ENCODE assay signal across 36 cellular contexts in the genomic region with DNA sequence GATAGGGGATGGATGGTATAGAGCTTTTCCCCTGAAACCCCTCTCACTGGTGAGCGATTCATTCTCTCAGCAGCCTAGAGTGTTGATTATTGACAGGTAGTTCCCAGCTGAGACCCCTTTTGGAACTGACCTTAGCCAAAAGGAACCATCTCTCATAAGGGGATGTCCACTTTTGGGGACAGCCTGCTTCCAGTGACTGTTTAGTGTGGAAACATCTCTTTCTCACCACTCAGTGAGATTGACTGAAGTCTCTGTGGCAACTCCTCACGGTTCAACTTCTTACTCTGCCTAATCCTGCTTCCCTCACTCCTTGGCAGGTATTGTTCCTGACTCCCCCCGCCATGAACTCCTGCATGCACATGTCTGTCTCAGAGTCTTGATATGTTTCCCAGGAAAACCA.
"Had no signal": no experiment of that assay in that cellular context is flagged by ENCODE, and none has a peak within 500 bp of the region (broad histone marks: within the 10 kb centered on the region; RNA-seq: fewer than 3 reads in every experiment).

No MANE protein-coding gene starts in this region.

- H3K9me3 ChIP-seq: ascending aorta had no signal

- ATAC-seq: activated CD8-positive, alpha-beta T cell treated with anti-CD3 and anti-CD28 coated beads for 36 hours; activated naive CD8-positive, alpha-beta T cell treated with anti-CD3 and anti-CD28 coated beads, Interleukin-2, amount 50 U/mL, for 24 hours; activated T-cell treated with anti-CD3 and anti-CD28 coated beads, Interleukin-2, amount 50 U/mL, for 4 hours had no signal

- H3K27me3 Mint-ChIP-seq: activated CD4-positive, alpha-beta T cell treated with anti-CD3 and anti-CD28 coated beads, Interleukin-2, amount 10 ng/mL, durations not matched to agents 24 days and 14 days; activated naive CD4-positive, alpha-beta T cell treated with anti-CD3 and anti-CD28 coated beads, Interleukin-2, amount 10 ng/mL, durations not matched to agents 7 days and 5 days; brain had no signal

- FAIRE-seq: bronchial epithelial cell, TTC549 had no signal

- H3K27ac ChIP-seq: ascending aorta, cardiac muscle cell, VCaP had no signal

- H3K36me3 Mint-ChIP-seq: activated CD4-positive, alpha-beta memory T cell treated with anti-CD3 and anti-CD28 coated beads for 36 hours; activated naive CD4-positive, alpha-beta T cell treated with anti-CD3 and anti-CD28 coated beads, Interleukin-2, amount 10 ng/mL, durations not matched to agents 7 days and 5 days; activated naive CD4-positive, alpha-beta T cell treated with anti-CD3 and anti-CD28 coated beads, Interleukin-2, amount 50 U/mL, for 24 hours; activated naive CD8-positive, alpha-beta T cell; activated naive CD8-positive, alpha-beta T cell treated with anti-CD3 and anti-CD28 coated beads, Interleukin-2, amount 10 ng/mL, durations not matched to agents 7 days and 5 days; brain had no signal

- H3K4me1 ChIP-seq: ascending aorta had no signal

- DNase-seq: activated B cell treated with CpG ODN at 0.5 μM for 24 hours; activated CD4-positive, alpha-beta memory T cell treated with anti-CD3 and anti-CD28 coated beads for 36 hours; activated CD4-positive, alpha-beta T cell treated with anti-CD3 and anti-CD28 coated beads for 4 hours; activated CD4-positive, alpha-beta T cell treated with anti-CD3 and anti-CD28 coated beads, Interleukin-2, amount 10 ng/mL, durations not matched to agents 24 days and 14 days; activated CD4-positive, alpha-beta T cell treated with anti-CD3 and anti-CD28 coated beads, Interleukin-2, amount 50 U/mL, for 1 hour; activated CD4-positive, alpha-beta T cell treated with anti-CD3 and anti-CD28 coated beads, Interleukin-2, amount 50 U/mL, for 4 hours; activated CD4-positive, CD25-positive, alpha-beta regulatory T cell treated with anti-CD3 and anti-CD28 coated beads, Interleukin-2, amount 50 U/mL, for 72 hours; activated CD8-positive, alpha-beta memory T cell treated with anti-CD3 and anti-CD28 coated beads, Interleukin-2, amount 50 U/mL, for 4 hours; activated CD8-positive, alpha-beta T cell treated with anti-CD3 and anti-CD28 coated beads for 36 hours; activated effector memory CD4-positive, alpha-beta T cell treated with Interleukin-2 at 50 U/mL for 16 hours; activated gamma-delta T cell; activated naive CD4-positive, alpha-beta T cell treated with anti-CD3 and anti-CD28 coated beads, Interleukin-2, amount 10 ng/mL, durations not matched to agents 7 days and 5 days; activated naive CD4-positive, alpha-beta T cell treated with Interleukin-2 at 50 U/mL for 16 hours; activated naive CD8-positive, alpha-beta T cell treated with anti-CD3 and anti-CD28 coated beads, Interleukin-2, amount 10 ng/mL, durations not matched to agents 7 days and 5 days; activated naive CD8-positive, alpha-beta T cell treated with anti-CD3 and anti-CD28 coated beads, Interleukin-2, amount 50 U/mL, for 24 hours; activated T-cell treated with anti-CD3 and anti-CD28 coated beads for 4 hours; activated T-cell treated with anti-CD3 and anti-CD28 coated beads, Interleukin-2, amount 50 U/mL, for 1 hour; activated T-cell treated with anti-CD3 and anti-CD28 coated beads, Interleukin-2, amount 50 U/mL, for 4 hours; amygdala; anterior cingulate cortex; caudate nucleus; cerebellar nuclear complex; SW 1271; T-helper 2 cell; T-helper 9 cell had no signal

- H3K4me3 ChIP-seq: ascending aorta, cardiac muscle cell had no signal

- H3K36me3 ChIP-seq: ascending aorta, cardiac muscle cell had no signal

- H3K27ac Mint-ChIP-seq: activated B cell treated with CpG ODN at 0.5 μM for 24 hours; activated CD4-positive, alpha-beta memory T cell treated with anti-CD3 and anti-CD28 coated beads for 36 hours; activated CD4-positive, alpha-beta T cell treated with anti-CD3 and anti-CD28 coated beads, Interleukin-2, amount 10 ng/mL, durations not matched to agents 24 days and 14 days; activated CD8-positive, alpha-beta T cell treated with anti-CD3 and anti-CD28 coated beads for 36 hours; activated naive CD4-positive, alpha-beta T cell treated with anti-CD3 and anti-CD28 coated beads, Interleukin-2, amount 10 ng/mL, durations not matched to agents 7 days and 5 days; activated naive CD4-positive, alpha-beta T cell treated with anti-CD3 and anti-CD28 coated beads, Interleukin-2, amount 50 U/mL, for 24 hours; activated naive CD8-positive, alpha-beta T cell; activated naive CD8-positive, alpha-beta T cell treated with anti-CD3 and anti-CD28 coated beads, Interleukin-2, amount 10 ng/mL, durations not matched to agents 7 days and 5 days; activated naive CD8-positive, alpha-beta T cell treated with anti-CD3 and anti-CD28 coated beads, Interleukin-2, amount 50 U/mL, for 24 hours; activated T-helper 2 cell treated with anti-CD3 and anti-CD28 coated beads, Interferon-gamma antibody, Interleukin-2, Interleukin-4, amounts not matched to agents 10 μg/mL and 5 μg/mL and 100 μg/mL, durations not matched to agents 14 hours and 24 hours and 36 hours; brain; T-helper 2 cell treated with Interferon-gamma antibody and Interleukin-4, amounts not matched to agents 5 μg/mL and 100 μg/mL, for 36 hours had no signal

- H3K27me3 ChIP-seq: ascending aorta, cardiac muscle cell had no signal

- H3K4me1 Mint-ChIP-seq: activated B cell treated with CpG ODN at 0.5 μM for 24 hours; activated CD4-positive, alpha-beta T cell treated with anti-CD3 and anti-CD28 coated beads, Interleukin-2, amount 10 ng/mL, durations not matched to agents 24 days and 14 days; activated naive CD4-positive, alpha-beta T cell treated with anti-CD3 and anti-CD28 coated beads, Interleukin-2, amount 10 ng/mL, durations not matched to agents 7 days and 5 days; activated naive CD4-positive, alpha-beta T cell treated with anti-CD3 and anti-CD28 coated beads, Interleukin-2, amount 50 U/mL, for 24 hours; central memory CD8-positive, alpha-beta T cell had no signal

- H3K9me3 Mint-ChIP-seq: activated B cell treated with CpG ODN at 0.5 μM for 24 hours; activated CD4-positive, alpha-beta memory T cell treated with anti-CD3 and anti-CD28 coated beads for 36 hours; activated CD4-positive, alpha-beta T cell treated with anti-CD3 and anti-CD28 coated beads, Interleukin-2, amount 10 ng/mL, durations not matched to agents 24 days and 14 days; activated naive CD4-positive, alpha-beta T cell treated with anti-CD3 and anti-CD28 coated beads, Interleukin-2, amount 10 ng/mL, durations not matched to agents 7 days and 5 days; activated T-cell treated with anti-CD3 and anti-CD28 coated beads, Interleukin-2, amount 50 U/mL, for 4 hours; activated T-helper 2 cell treated with anti-CD3 and anti-CD28 coated beads, Interferon-gamma antibody, Interleukin-2, Interleukin-4, amounts not matched to agents 10 μg/mL and 5 μg/mL and 100 μg/mL, durations not matched to agents 14 hours and 24 hours and 36 hours; central memory CD8-positive, alpha-beta T cell; T-helper 2 cell treated with Interferon-gamma antibody and Interleukin-4, amounts not matched to agents 5 μg/mL and 100 μg/mL, for 36 hours had no signal

- H3K4me3 Mint-ChIP-seq: activated B cell treated with CpG ODN at 0.5 μM for 24 hours; activated CD4-positive, alpha-beta memory T cell treated with anti-CD3 and anti-CD28 coated beads for 36 hours; activated CD4-positive, alpha-beta T cell treated with anti-CD3 and anti-CD28 coated beads, Interleukin-2, amount 10 ng/mL, durations not matched to agents 24 days and 14 days; activated CD8-positive, alpha-beta T cell treated with anti-CD3 and anti-CD28 coated beads for 36 hours; activated naive CD4-positive, alpha-beta T cell treated with anti-CD3 and anti-CD28 coated beads, Interleukin-2, amount 10 ng/mL, durations not matched to agents 7 days and 5 days; activated naive CD4-positive, alpha-beta T cell treated with anti-CD3 and anti-CD28 coated beads, Interleukin-2, amount 50 U/mL, for 24 hours; activated naive CD8-positive, alpha-beta T cell; activated naive CD8-positive, alpha-beta T cell treated with anti-CD3 and anti-CD28 coated beads, Interleukin-2, amount 10 ng/mL, durations not matched to agents 7 days and 5 days; activated naive CD8-positive, alpha-beta T cell treated with anti-CD3 and anti-CD28 coated beads, Interleukin-2, amount 50 U/mL, for 24 hours; activated T-cell treated with anti-CD3 and anti-CD28 coated beads, Interleukin-2, amount 50 U/mL, for 4 hours; brain; central memory CD8-positive, alpha-beta T cell; T-helper 2 cell treated with Interferon-gamma antibody and Interleukin-4, amounts not matched to agents 5 μg/mL and 100 μg/mL, for 36 hours had no signal
